12 cellular contexts compared by ENCODE assay signal in the genomic region with DNA sequence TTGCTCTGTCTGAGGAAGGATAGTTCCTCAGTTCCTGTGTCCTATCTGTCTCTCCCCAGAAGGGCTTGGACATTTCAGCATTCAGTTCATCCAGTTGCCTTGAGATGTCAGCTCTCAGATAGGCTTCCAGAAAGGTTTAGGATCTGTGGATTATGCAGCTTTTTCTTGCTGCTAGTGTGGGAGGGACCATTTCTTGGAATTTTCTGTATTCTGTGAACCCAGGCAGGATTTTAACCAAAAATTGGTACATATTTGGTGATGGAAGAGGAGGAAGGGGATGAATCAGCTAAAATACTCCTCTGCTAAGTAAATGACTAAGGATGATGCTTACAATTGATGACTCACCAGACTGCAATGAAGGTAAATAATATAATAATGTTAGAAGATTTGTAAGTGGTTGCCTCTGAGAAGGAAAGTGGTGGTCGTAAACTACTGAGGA. TPM values are rescaled to one million over a fixed set of nuclear protein-coding genes. Genes with fewer than 3 reads are reported as not detected.
DNase-seq lines count a peak whose midpoint lies in the region; TF ChIP-seq lines count a peak whose summit lies in the region.
"Had no signal": no experiment of that assay in that cellular context is flagged by ENCODE, and none has a peak within 500 bp of the region (broad histone marks: within the 10 kb centered on the region; RNA-seq: fewer than 3 reads in every experiment).

No MANE protein-coding gene starts in this region.

- H3K4me3 ChIP-seq in choroid plexus epithelial cell (ENCODE audit: low read depth, low read length) (no peak overlapping the region), Karpas-422 (ENCODE audit: low read length) (no peak overlapping the region)
- H3K4me3 ChIP-seq: mucosa of descending colon had no signal

- no peaks in the 10 kb centered on the region for H3K9me3 ChIP-seq in Karpas-422 (ENCODE audit: low read length)
- H3K9me3 ChIP-seq: mucosa of descending colon had no signal

- DNase-seq in Daoy (ENCODE audit: low read depth): peak; percentile 72
- DNase-seq in M059J (ENCODE audit: low read depth): peak; percentile 95
- peak; percentile 90 for DNase-seq in choroid plexus epithelial cell (ENCODE audit: low read depth)
- peak; percentile 64 for DNase-seq in myocyte (ENCODE audit: low read depth)
- DNase-seq in Karpas-422: no peak
- no peak for DNase-seq in NCI-H146 (lab: John Stamatoyannopoulos, UW)
- DNase-seq in stimulated activated CD4-positive, alpha-beta T cell treated with anti-CD3 and anti-CD28 coated beads, Interleukin-4, amount 100 ng/mL, for 1 hour: no peak
- no peak for DNase-seq in cerebellar nuclear complex (lab: John Stamatoyannopoulos, UW)
- DNase-seq: activated CD4-positive, alpha-beta memory T cell treated with anti-CD3 and anti-CD28 coated beads for 36 hours; activated naive CD8-positive, alpha-beta T cell treated with anti-CD3 and anti-CD28 coated beads, Interleukin-2, amount 50 U/mL, for 24 hours; GOT3; mucosa of descending colon had no signal

- H3K27ac ChIP-seq in Karpas-422 (ENCODE audit: low read length): no peak overlapping the region

- no peak overlapping the region for H3K9ac ChIP-seq in Karpas-422 (ENCODE audit: low read length)

- H3K4me1 ChIP-seq in Karpas-422 (ENCODE audit: low read length): no peaks in the 10 kb centered on the region

- no peaks in the 10 kb centered on the region for H3K36me3 ChIP-seq in Karpas-422 (ENCODE audit: insufficient read depth, low read length)

- H4K20me1 ChIP-seq in Karpas-422 (ENCODE audit: insufficient read depth, low read depth, low read length): no peaks in the 10 kb centered on the region

- no peaks in the 10 kb centered on the region for H3K9me2 ChIP-seq in Karpas-422 (replicated peaks; ENCODE audit: insufficient read depth, low read length)

- no peak overlapping the region for H2AFZ ChIP-seq in Karpas-422 (ENCODE audit: low read length)

- H3K27me3 ChIP-seq in Karpas-422 (ENCODE audit: low read length): no peaks in the 10 kb centered on the region

- no peak for TF ChIP-seq CTCF in choroid plexus epithelial cell (conservative IDR thresholded peaks at IDR 0.05; ENCODE audit: low read depth, low read length)

- H3K4me2 ChIP-seq in Karpas-422 (ENCODE audit: low read depth, low read length, poor library complexity, severe bottlenecking): no peak overlapping the region

- no peaks in the 10 kb centered on the region for H3K79me2 ChIP-seq in Karpas-422 (ENCODE audit: low read length)

RNA-seq across cellular contexts. Expression of gene DOCK10, which starts 58.6 kb away (rescaled TPM):
- total RNA-seq in Daoy (2014; rRNA removed; shearing (Covaris generic)): 29.9 and 37.2 TPM in 2 replicates
- 25.3 and 34.5 TPM in 2 replicates for total RNA-seq in M059J (2014; rRNA removed; shearing (Covaris generic))
- 16.5 and 25.0 TPM in 2 replicates for total RNA-seq in myocyte
- 7.8 TPM for polyA plus RNA-seq in myocyte (2012)
- total RNA-seq in Karpas-422 (2014; rRNA removed; shearing (Covaris generic); ENCODE audit: low replicate concordance): 0.15 and 0.76 TPM in 2 replicates

Comparison
In these comparisons a context has a peak if more than half of its experiments do, and no peak if none do; other contexts are left out.
1. DNase-seq: peak in Daoy (single experiment), M059J (single experiment), choroid plexus epithelial cell (single experiment) and myocyte (single experiment); none in Karpas-422 (single experiment), NCI-H146 (single experiment), stimulated activated CD4-positive, alpha-beta T cell treated with anti-CD3 and anti-CD28 coated beads, Interleukin-4, amount 100 ng/mL, for 1 hour (single experiment) and cerebellar nuclear complex (0 of 2).